18 cellular contexts compared by ENCODE assay signal in the genomic region with DNA sequence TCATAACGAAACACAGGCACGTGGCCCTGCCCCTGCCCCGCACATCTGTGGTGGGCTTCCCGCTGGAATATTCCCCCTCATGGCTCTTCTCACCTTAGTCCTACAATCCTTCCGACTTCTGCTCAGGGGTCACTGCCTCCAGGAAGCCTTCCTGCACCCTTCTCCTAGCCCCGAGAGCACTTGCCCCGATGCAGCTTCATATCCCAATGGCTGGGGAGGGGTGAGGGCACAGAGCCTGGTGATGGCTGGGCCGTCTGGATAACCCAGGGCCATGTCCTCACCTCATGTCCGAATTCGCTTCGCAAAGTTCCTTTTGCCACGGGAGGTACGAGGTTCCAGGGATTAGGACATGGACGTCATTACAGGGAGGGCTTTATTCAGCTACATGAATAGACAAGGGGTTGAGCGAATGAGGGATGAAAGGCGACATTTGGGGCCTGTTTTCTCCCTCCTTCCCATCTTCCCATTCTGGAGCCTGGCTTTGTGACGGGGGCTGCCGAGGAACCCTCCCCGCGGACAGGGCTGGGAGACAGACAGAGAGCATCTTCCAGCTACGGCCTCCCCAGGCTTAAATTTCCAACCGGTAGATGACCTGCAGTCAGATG. TPM values are rescaled to one million over a fixed set of nuclear protein-coding genes. Genes with fewer than 3 reads are reported as not detected.
"Had no signal": no experiment of that assay in that cellular context is flagged by ENCODE, and none has a peak within 500 bp of the region (broad histone marks: within the 10 kb centered on the region; RNA-seq: fewer than 3 reads in every experiment).

No MANE protein-coding gene starts in this region.

- H3K4me1 ChIP-seq: esophagus squamous epithelium, prostate gland, SJCRH30 had no signal

- H3K4me1 Mint-ChIP-seq: immature natural killer cell, naive B cell had no signal

- H3K4me3 Mint-ChIP-seq: activated CD8-positive, alpha-beta T cell treated with anti-CD3 and anti-CD28 coated beads, Interleukin-2, amount 10 ng/mL, durations not matched to agents 7 days and 5 days; dendritic cell treated with granulocyte-macrophage colony-stimulating factor and Interleukin-4, amounts not matched to agents 40 ng/mL and 50 ng/mL, for 4 days; immature natural killer cell; naive B cell; stimulated activated naive CD8-positive, alpha-beta T cell treated with anti-CD3 and anti-CD28 coated beads, Interleukin-15, Interleukin-2, amounts not matched to agents 100 ng/mL and 50 ng/mL, for 24 hours had no signal

- H3K27ac ChIP-seq: esophagus squamous epithelium, prostate gland, SJCRH30, thoracic aorta had no signal

- H3K4me3 ChIP-seq: esophagus squamous epithelium, lung, prostate gland, SJCRH30, thoracic aorta had no signal

- ATAC-seq: activated CD8-positive, alpha-beta T cell treated with anti-CD3 and anti-CD28 coated beads, Interleukin-2, amount 10 ng/mL, durations not matched to agents 7 days and 5 days; left colon had no signal

- H3K9me3 ChIP-seq: prostate gland, SJCRH30 had no signal

- H3K27ac Mint-ChIP-seq: activated CD8-positive, alpha-beta T cell treated with anti-CD3 and anti-CD28 coated beads, Interleukin-2, amount 10 ng/mL, durations not matched to agents 7 days and 5 days; dendritic cell treated with granulocyte-macrophage colony-stimulating factor and Interleukin-4, amounts not matched to agents 40 ng/mL and 50 ng/mL, for 4 days; immature natural killer cell; naive B cell; stimulated activated naive CD8-positive, alpha-beta T cell treated with anti-CD3 and anti-CD28 coated beads, Interleukin-15, Interleukin-2, amounts not matched to agents 100 ng/mL and 50 ng/mL, for 24 hours had no signal

- H3K36me3 Mint-ChIP-seq: immature natural killer cell, naive B cell had no signal

- H3K36me3 ChIP-seq: esophagus squamous epithelium, prostate gland, SJCRH30, thoracic aorta had no signal

- DNase-seq: activated CD4-positive, alpha-beta T cell treated with anti-CD3 and anti-CD28 coated beads for 4 hours; activated CD8-positive, alpha-beta T cell treated with anti-CD3 and anti-CD28 coated beads, Interleukin-2, amount 10 ng/mL, durations not matched to agents 7 days and 5 days; central memory CD4-positive, alpha-beta T cell; esophagus squamous epithelium; foreskin fibroblast; glutamatergic neuron; immature natural killer cell; naive B cell; stimulated activated CD4-positive, alpha-beta T cell treated with anti-CD3 and anti-CD28 coated beads, Interleukin-4, amount 100 ng/mL, for 1 hour; stimulated activated CD8-positive, alpha-beta memory T cell treated with anti-CD3 and anti-CD28 coated beads, Interleukin-4, amount 100 ng/mL, for 48 hours; T-helper 9 cell had no signal

- H3K9me3 Mint-ChIP-seq: immature natural killer cell had no signal

- H3K27me3 Mint-ChIP-seq: dendritic cell treated with granulocyte-macrophage colony-stimulating factor and Interleukin-4, amounts not matched to agents 40 ng/mL and 50 ng/mL, for 4 days; stimulated activated naive CD8-positive, alpha-beta T cell treated with anti-CD3 and anti-CD28 coated beads, Interleukin-15, Interleukin-2, amounts not matched to agents 100 ng/mL and 50 ng/mL, for 24 hours had no signal

RNA-seq across cellular contexts. Expression of gene HMX1, which starts 35.5 kb away (rescaled TPM):
- total RNA-seq: activated CD8-positive, alpha-beta T cell treated with anti-CD3 and anti-CD28 coated beads, Interleukin-2, amount 10 ng/mL, durations not matched to agents 7 days and 5 days; left colon; lung; SJCRH30 had no signal
